25 cellular contexts compared by ENCODE assay signal in genomic region chr18:57088883-57089282, GRCh38. TPM values are rescaled to one million over a fixed set of nuclear protein-coding genes. Genes with fewer than 3 reads are reported as not detected.
DNase-seq lines count a peak whose midpoint lies in the region; ATAC-seq and TF ChIP-seq lines count a peak whose summit lies in the region.
"Had no signal": no experiment of that assay in that cellular context is flagged by ENCODE, and none has a peak within 500 bp of the region (broad histone marks: within the 10 kb centered on the region; RNA-seq: fewer than 3 reads in every experiment).

No MANE protein-coding gene starts in this region.

- H3K27ac ChIP-seq in BLaER1 (no peak overlapping the region), OCI-LY3 (ENCODE audit: low read length) (no peak overlapping the region), neural progenitor cell (no peak overlapping the region)
- H3K27ac ChIP-seq: gastrocnemius medialis, pancreas, thoracic aorta had no signal

- peaks cover 13% of the 10 kb centered on the region; the same call in 1 of the 2 replicates for H4K20me1 ChIP-seq in BLaER1
- no peaks in the 10 kb centered on the region for H4K20me1 ChIP-seq in OCI-LY3 (ENCODE audit: insufficient read depth, low read length)
- H4K20me1 ChIP-seq in neural progenitor cell (ENCODE audit: low read depth): no peaks in the 10 kb centered on the region

- no peak for ATAC-seq in GM21423 (IDR thresholded peaks at IDR 0.05; ENCODE audit: unreplicated experiment)
- ATAC-seq in stimulated activated memory B cell treated with anti-CD40 and anti-IgM and Interleukin-4, amounts not matched to agents 10 μg/mL and 1 μg/mL and 100 μg/mL, for 72 hours: no peak
- ATAC-seq: esophagus mucosa; gastrocnemius medialis; natural killer cell treated with Interleukin-12 subunit alpha and Interleukin-12 subunit beta and Interleukin-15 and Interleukin-18, amount 100 ng/mL, for 72 hours; pancreas had no signal

- no peaks in the 10 kb centered on the region for H3K36me3 Mint-ChIP-seq in stimulated activated memory B cell treated with anti-CD40 and anti-IgM and Interleukin-4, amounts not matched to agents 10 μg/mL and 1 μg/mL and 100 μg/mL, for 72 hours
- H3K36me3 Mint-ChIP-seq in neural progenitor cell: no peaks in the 10 kb centered on the region
- H3K36me3 Mint-ChIP-seq: brain; natural killer cell treated with Interleukin-12 subunit alpha and Interleukin-12 subunit beta and Interleukin-15 and Interleukin-18, amount 100 ng/mL, for 72 hours had no signal

- no peak overlapping the region for H2AFZ ChIP-seq in OCI-LY3 (ENCODE audit: low read depth, low read length)
- no peak overlapping the region for H2AFZ ChIP-seq in neural progenitor cell (replicated peaks)
- H2AFZ ChIP-seq: PC-9 had no signal

- H3K36me3 ChIP-seq in BLaER1 (no peaks in the 10 kb centered on the region), OCI-LY3 (replicated peaks; ENCODE audit: low read depth, low read length) (peaks cover 21% of the 10 kb centered on the region), neural progenitor cell (no peaks in the 10 kb centered on the region)
- H3K36me3 ChIP-seq: gastrocnemius medialis, pancreas, thoracic aorta had no signal

- peak; percentile 48 for DNase-seq in DMS79 (lab: John Stamatoyannopoulos, UW)
- peak; percentile 88 for DNase-seq in NCI-H1436 (lab: John Stamatoyannopoulos, UW)
- DNase-seq in NCI-H2196 treated with DMSO at 0.1 percent for 48 hours (lab: John Stamatoyannopoulos, UW; ENCODE audit: unreplicated experiment): no peak
- no peak for DNase-seq in neural progenitor cell (ENCODE audit: low spot score)
- DNase-seq: activated CD4-positive, alpha-beta T cell treated with anti-CD3 and anti-CD28 coated beads, Interleukin-2, amount 10 ng/mL, durations not matched to agents 7 days and 5 days; activated naive CD8-positive, alpha-beta T cell treated with anti-CD3 and anti-CD28 coated beads for 36 hours; effector CD8-positive, alpha-beta T cell; gastrocnemius medialis; Kasumi-1; NCI-H1694; NCI-H774; pancreas; PC-9; SHP77 treated with DMSO at 0.1 percent for 48 hours; stimulated activated naive CD4-positive, alpha-beta T cell; T-helper 1 cell had no signal

- peak; percentile 49 for TF ChIP-seq CTCF in OCI-LY3 (IDR thresholded peaks at IDR 0.05; ENCODE audit: low read depth, low read length)
- TF ChIP-seq CTCF in neural progenitor cell (IDR thresholded peaks at IDR 0.05): no peak

- H3K79me2 ChIP-seq in OCI-LY3 (ENCODE audit: low read length) (no peaks in the 10 kb centered on the region), neural progenitor cell (ENCODE audit: low read depth) (no peaks in the 10 kb centered on the region)

- peaks cover 4% of the 10 kb centered on the region; the same call in 1 of the 2 replicates for H3K9me3 ChIP-seq in BLaER1
- peaks cover 19% of the 10 kb centered on the region; the same call in 1 of the 2 replicates for H3K9me3 ChIP-seq in OCI-LY3 (ENCODE audit: insufficient read depth, low read length)
- no peaks in the 10 kb centered on the region for H3K9me3 ChIP-seq in neural progenitor cell (ENCODE audit: low read depth)
- H3K9me3 ChIP-seq: gastrocnemius medialis, pancreas, thoracic aorta had no signal

- peaks cover 16% of the 10 kb centered on the region for H3K4me1 Mint-ChIP-seq in stimulated activated memory B cell treated with anti-CD40 and anti-IgM and Interleukin-4, amounts not matched to agents 10 μg/mL and 1 μg/mL and 100 μg/mL, for 72 hours
- peaks cover 21% of the 10 kb centered on the region for H3K4me1 Mint-ChIP-seq in neural progenitor cell

- peaks cover 76% of the 10 kb centered on the region for H3K27me3 Mint-ChIP-seq in stimulated activated memory B cell treated with anti-CD40 and anti-IgM and Interleukin-4, amounts not matched to agents 10 μg/mL and 1 μg/mL and 100 μg/mL, for 72 hours
- H3K27me3 Mint-ChIP-seq in neural progenitor cell (ENCODE audit: insufficient read depth, low read depth): peaks cover 7% of the 10 kb centered on the region

- H3K4me1 ChIP-seq in BLaER1: peaks cover 39% of the 10 kb centered on the region
- peaks cover 60% of the 10 kb centered on the region for H3K4me1 ChIP-seq in OCI-LY3 (ENCODE audit: low read length)
- peaks cover 14% of the 10 kb centered on the region for H3K4me1 ChIP-seq in neural progenitor cell
- H3K4me1 ChIP-seq: gastrocnemius medialis, pancreas had no signal

- H3K27ac Mint-ChIP-seq in stimulated activated memory B cell treated with anti-CD40 and anti-IgM and Interleukin-4, amounts not matched to agents 10 μg/mL and 1 μg/mL and 100 μg/mL, for 72 hours: no peak overlapping the region
- no peak overlapping the region for H3K27ac Mint-ChIP-seq in neural progenitor cell
- H3K27ac Mint-ChIP-seq: activated CD4-positive, alpha-beta T cell treated with anti-CD3 and anti-CD28 coated beads, Interleukin-2, amount 10 ng/mL, durations not matched to agents 7 days and 5 days; activated naive CD8-positive, alpha-beta T cell treated with anti-CD3 and anti-CD28 coated beads for 36 hours; brain; natural killer cell treated with Interleukin-12 subunit alpha and Interleukin-12 subunit beta and Interleukin-15 and Interleukin-18, amount 100 ng/mL, for 72 hours had no signal

- H3K9ac ChIP-seq in BLaER1 (no peak overlapping the region), OCI-LY3 (ENCODE audit: low read length) (no peak overlapping the region), neural progenitor cell (no peak overlapping the region)

- H3K27me3 ChIP-seq in BLaER1 (peaks cover 29% of the 10 kb centered on the region), OCI-LY3 (ENCODE audit: low read depth, low read length) (peaks cover 69% of the 10 kb centered on the region), neural progenitor cell (no peaks in the 10 kb centered on the region)
- H3K27me3 ChIP-seq: pancreas had no signal

- no peak overlapping the region for H3K4me3 Mint-ChIP-seq in stimulated activated memory B cell treated with anti-CD40 and anti-IgM and Interleukin-4, amounts not matched to agents 10 μg/mL and 1 μg/mL and 100 μg/mL, for 72 hours
- no peak overlapping the region for H3K4me3 Mint-ChIP-seq in neural progenitor cell
- H3K4me3 Mint-ChIP-seq: activated CD4-positive, alpha-beta T cell treated with anti-CD3 and anti-CD28 coated beads, Interleukin-2, amount 10 ng/mL, durations not matched to agents 7 days and 5 days; activated naive CD8-positive, alpha-beta T cell treated with anti-CD3 and anti-CD28 coated beads for 36 hours; brain; natural killer cell treated with Interleukin-12 subunit alpha and Interleukin-12 subunit beta and Interleukin-15 and Interleukin-18, amount 100 ng/mL, for 72 hours had no signal

- peak overlapping the region; percentile 79 for H3K4me2 ChIP-seq in BLaER1
- H3K4me2 ChIP-seq in OCI-LY3 (ENCODE audit: low read length): peak overlapping the region; percentile 59
- no peak overlapping the region for H3K4me2 ChIP-seq in neural progenitor cell

- peaks cover 10% of the 10 kb centered on the region for H3K9me3 Mint-ChIP-seq in stimulated activated memory B cell treated with anti-CD40 and anti-IgM and Interleukin-4, amounts not matched to agents 10 μg/mL and 1 μg/mL and 100 μg/mL, for 72 hours
- H3K9me3 Mint-ChIP-seq in neural progenitor cell: peaks cover 1% of the 10 kb centered on the region
- H3K9me3 Mint-ChIP-seq: activated CD4-positive, alpha-beta T cell treated with anti-CD3 and anti-CD28 coated beads, Interleukin-2, amount 10 ng/mL, durations not matched to agents 7 days and 5 days; activated naive CD8-positive, alpha-beta T cell treated with anti-CD3 and anti-CD28 coated beads for 36 hours had no signal

- H3F3A ChIP-seq in neural progenitor cell (ENCODE audit: low read depth): peaks cover 3% of the 10 kb centered on the region

- no peak overlapping the region for H3K4me3 ChIP-seq in BLaER1
- H3K4me3 ChIP-seq in OCI-LY3 (ENCODE audit: low read length): peak overlapping the region; percentile 17; the same call in 1 of the 2 replicates
- no peak overlapping the region for H3K4me3 ChIP-seq in neural progenitor cell
- H3K4me3 ChIP-seq: gastrocnemius medialis, pancreas, PC-9, thoracic aorta had no signal

RNA-seq across cellular contexts. Expression of gene BOD1L2, which starts 58.0 kb away (rescaled TPM):
- total RNA-seq in neural progenitor cell (ENCODE audit: low replicate concordance): not detected in 2 replicates
- total RNA-seq: activated CD4-positive, alpha-beta T cell treated with anti-CD3 and anti-CD28 coated beads, Interleukin-2, amount 10 ng/mL, durations not matched to agents 7 days and 5 days; activated naive CD8-positive, alpha-beta T cell treated with anti-CD3 and anti-CD28 coated beads for 36 hours; esophagus mucosa; gastrocnemius medialis; mesenteric fat pad; natural killer cell treated with Interleukin-12 subunit alpha and Interleukin-12 subunit beta and Interleukin-15 and Interleukin-18, amount 100 ng/mL, for 72 hours; pancreas; PC-9; thoracic aorta had no signal

Comparison
In these comparisons a context has a peak if more than half of its experiments do, and no peak if none do; other contexts are left out.
1. DNase-seq: peak in DMS79 (single experiment) and NCI-H1436 (single experiment); none in NCI-H2196 treated with DMSO at 0.1 percent for 48 hours (single experiment) and neural progenitor cell (single experiment).